Comparison of ENCODE assay signal across 26 cellular contexts in genomic region chrX:79506001-79506400, GRCh38.
"Had no signal": no experiment of that assay in that cellular context is flagged by ENCODE, and none has a peak within 500 bp of the region (broad histone marks: within the 10 kb centered on the region; RNA-seq: fewer than 3 reads in every experiment).

No MANE protein-coding gene starts in this region.

- H3K36me3 ChIP-seq: left ventricle myocardium inferior, pancreas, right lobe of liver, stomach, thyroid gland, transverse colon, upper lobe of left lung, vagina had no signal

- H3K36me3 Mint-ChIP-seq: naive thymus-derived CD8-positive, alpha-beta T cell; stimulated activated naive B cell treated with anti-CD40 and anti-IgM and Interleukin-4, amounts not matched to agents 10 μg/mL and 1 μg/mL and 100 μg/mL, for 72 hours had no signal

- H3K4me3 Mint-ChIP-seq: naive thymus-derived CD8-positive, alpha-beta T cell; nephron; neural crest cell; stimulated activated naive B cell treated with anti-CD40 and anti-IgM and Interleukin-4, amounts not matched to agents 10 μg/mL and 1 μg/mL and 100 μg/mL, for 72 hours had no signal

- H3K4me2 ChIP-seq: hepatocyte had no signal

- H3K27me3 ChIP-seq: hepatocyte, right lobe of liver, stomach, testis, thyroid gland, transverse colon, upper lobe of left lung, vagina had no signal

- H3K4me1 ChIP-seq: left ventricle myocardium inferior, pancreas, psoas muscle, right lobe of liver, stomach, testis, thyroid gland, transverse colon, upper lobe of left lung, vagina had no signal

- H3K4me3 ChIP-seq: hepatocyte, left ventricle myocardium inferior, lung, pancreas, psoas muscle, right lobe of liver, skin epidermis, stomach, testis, thyroid gland, transverse colon, upper lobe of left lung, vagina had no signal

- H3K27me3 Mint-ChIP-seq: stimulated activated naive B cell treated with anti-CD40 and anti-IgM and Interleukin-4, amounts not matched to agents 10 μg/mL and 1 μg/mL and 100 μg/mL, for 72 hours had no signal

- H3K27ac Mint-ChIP-seq: naive thymus-derived CD8-positive, alpha-beta T cell; nephron; stimulated activated naive B cell treated with anti-CD40 and anti-IgM and Interleukin-4, amounts not matched to agents 10 μg/mL and 1 μg/mL and 100 μg/mL, for 72 hours had no signal

- H3K27ac ChIP-seq: hepatocyte, left ventricle myocardium inferior, pancreas, psoas muscle, right lobe of liver, skin epidermis, stomach, testis, thyroid gland, transverse colon, upper lobe of left lung, vagina had no signal

- H3K9me3 ChIP-seq: pancreas, right lobe of liver, testis, thyroid gland, transverse colon, vagina had no signal

- DNase-seq: islet precursor cell; left ventricle myocardium inferior; mesenchymal stem cell; naive thymus-derived CD8-positive, alpha-beta T cell; nucleus accumbens; pancreas; posterior cingulate gyrus; psoas muscle; right lobe of liver; stimulated activated CD4-positive, alpha-beta T cell treated with anti-CD3 and anti-CD28 coated beads, Interleukin-12 subunit alpha, Interleukin-12 subunit beta, amount 100 ng/mL, for 4 hours; stimulated activated CD4-positive, alpha-beta T cell treated with anti-CD3 and anti-CD28 coated beads, Interleukin-15, amount 100 ng/mL, for 24 hours; stimulated activated CD4-positive, alpha-beta T cell treated with anti-CD3 and anti-CD28 coated beads, Interleukin-2, amount 100 ng/mL, for 24 hours; stimulated activated CD4-positive, alpha-beta T cell treated with anti-CD3 and anti-CD28 coated beads, Interleukin-4, amount 100 ng/mL, for 1 hour; stimulated activated naive B cell treated with anti-CD40 and anti-IgM and Interleukin-4, amounts not matched to agents 10 μg/mL and 1 μg/mL and 100 μg/mL, for 72 hours; stimulated activated naive CD8-positive, alpha-beta T cell treated with anti-CD3 and anti-CD28 coated beads, Interleukin-15, Interleukin-2, amounts not matched to agents 100 U/mL and 50 U/mL, for 24 hours; stomach; testis; thyroid gland; transverse colon; upper lobe of left lung had no signal

- H3K4me1 Mint-ChIP-seq: naive thymus-derived CD8-positive, alpha-beta T cell; nephron; neural crest cell; stimulated activated naive B cell treated with anti-CD40 and anti-IgM and Interleukin-4, amounts not matched to agents 10 μg/mL and 1 μg/mL and 100 μg/mL, for 72 hours had no signal

- H2AFZ ChIP-seq: hepatocyte had no signal

- H3K79me2 ChIP-seq: hepatocyte had no signal
